ENCODE assay signal across 22 cellular contexts in the genomic region with DNA sequence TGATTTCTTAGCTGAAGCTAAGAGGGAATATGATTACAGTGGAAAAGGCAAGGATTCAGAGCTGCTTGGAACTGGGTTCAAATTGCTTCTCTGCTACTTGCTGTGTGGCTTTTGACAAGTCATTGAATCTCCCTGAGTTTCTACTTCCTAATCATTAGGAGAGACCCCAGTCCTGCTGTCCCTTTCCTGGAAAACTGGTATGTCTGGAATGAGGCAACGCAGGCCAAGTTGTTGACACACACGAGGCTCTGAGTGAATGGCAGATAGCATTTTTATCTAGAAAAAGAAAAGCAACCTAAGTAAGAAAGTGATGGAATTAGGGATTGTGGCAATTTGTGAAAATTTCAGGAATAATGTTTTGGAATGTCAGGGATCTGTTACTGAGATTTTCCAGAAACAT.
"Had no signal": no experiment of that assay in that cellular context is flagged by ENCODE, and none has a peak within 500 bp of the region (broad histone marks: within the 10 kb centered on the region; RNA-seq: fewer than 3 reads in every experiment).

No MANE protein-coding gene starts in this region.

- H3K27ac Mint-ChIP-seq: stimulated activated memory B cell treated with anti-CD40 and anti-IgM and Interleukin-4, amounts not matched to agents 10 μg/mL and 1 μg/mL and 100 μg/mL, for 72 hours; stimulated activated naive CD8-positive, alpha-beta T cell treated with anti-CD3 and anti-CD28 coated beads, Interleukin-15, Interleukin-2, amounts not matched to agents 100 ng/mL and 50 ng/mL, for 24 hours had no signal

- DNase-seq: cortex of kidney; dorsolateral prefrontal cortex; effector memory CD4-positive, alpha-beta T cell; heart left ventricle; hippocampal formation; kidney glomerular epithelial cell; mucosa of descending colon; naive thymus-derived CD8-positive, alpha-beta T cell; right cardiac atrium; stimulated activated CD4-positive, alpha-beta T cell treated with anti-CD3 and anti-CD28 coated beads, Interleukin-15, amount 100 ng/mL, for 24 hours; stimulated activated CD4-positive, alpha-beta T cell treated with anti-CD3 and anti-CD28 coated beads, Interleukin-1b, Interleukin-23, amount 100 ng/mL, for 48 hours; stimulated activated CD4-positive, alpha-beta T cell treated with anti-CD3 and anti-CD28 coated beads, Interleukin-4, amount 100 ng/mL, for 24 hours; testis; upper lobe of right lung had no signal

- FAIRE-seq: endometrium, frontal cortex had no signal

- H3K4me3 Mint-ChIP-seq: naive thymus-derived CD8-positive, alpha-beta T cell; stimulated activated memory B cell treated with anti-CD40 and anti-IgM and Interleukin-4, amounts not matched to agents 10 μg/mL and 1 μg/mL and 100 μg/mL, for 72 hours; stimulated activated naive CD8-positive, alpha-beta T cell treated with anti-CD3 and anti-CD28 coated beads, Interleukin-15, Interleukin-2, amounts not matched to agents 100 ng/mL and 50 ng/mL, for 24 hours had no signal

- H3K4me3 ChIP-seq: dorsolateral prefrontal cortex, heart left ventricle, mucosa of descending colon, testis, tibial nerve, upper lobe of right lung, vagina had no signal

- H3K27ac ChIP-seq: dorsolateral prefrontal cortex, heart left ventricle, neutrophil, testis, tibial nerve, upper lobe of right lung, vagina had no signal

- H3K27me3 Mint-ChIP-seq: stimulated activated memory B cell treated with anti-CD40 and anti-IgM and Interleukin-4, amounts not matched to agents 10 μg/mL and 1 μg/mL and 100 μg/mL, for 72 hours had no signal

- ATAC-seq: esophagus mucosa; heart left ventricle; mucosa of descending colon; naive thymus-derived CD8-positive, alpha-beta T cell; right cardiac atrium; upper lobe of right lung had no signal

- H3K9me3 Mint-ChIP-seq: naive thymus-derived CD8-positive, alpha-beta T cell; stimulated activated memory B cell treated with anti-CD40 and anti-IgM and Interleukin-4, amounts not matched to agents 10 μg/mL and 1 μg/mL and 100 μg/mL, for 72 hours; stimulated activated naive CD8-positive, alpha-beta T cell treated with anti-CD3 and anti-CD28 coated beads, Interleukin-15, Interleukin-2, amounts not matched to agents 100 ng/mL and 50 ng/mL, for 24 hours had no signal

- H3K4me1 ChIP-seq: testis had no signal

- H3K36me3 ChIP-seq: heart left ventricle, neutrophil, tibial nerve, upper lobe of right lung, vagina had no signal

- H3K27me3 ChIP-seq: dorsolateral prefrontal cortex, heart left ventricle, neutrophil, testis, tibial nerve, upper lobe of right lung, vagina had no signal

- H3K9me3 ChIP-seq: mucosa of descending colon, neutrophil, testis, tibial nerve, upper lobe of right lung, vagina had no signal

- H3K36me3 Mint-ChIP-seq: naive thymus-derived CD8-positive, alpha-beta T cell; stimulated activated memory B cell treated with anti-CD40 and anti-IgM and Interleukin-4, amounts not matched to agents 10 μg/mL and 1 μg/mL and 100 μg/mL, for 72 hours had no signal
